In genomic region chr4:3531887-3532713, GRCh38 we compare ENCODE assay signal across 8 cellular contexts. TPM values are rescaled to one million over a fixed set of nuclear protein-coding genes. Genes with fewer than 3 reads are reported as not detected.
DNase-seq lines count a peak whose midpoint lies in the region; ATAC-seq lines count a peak whose summit lies in the region.

A gene with protein sequence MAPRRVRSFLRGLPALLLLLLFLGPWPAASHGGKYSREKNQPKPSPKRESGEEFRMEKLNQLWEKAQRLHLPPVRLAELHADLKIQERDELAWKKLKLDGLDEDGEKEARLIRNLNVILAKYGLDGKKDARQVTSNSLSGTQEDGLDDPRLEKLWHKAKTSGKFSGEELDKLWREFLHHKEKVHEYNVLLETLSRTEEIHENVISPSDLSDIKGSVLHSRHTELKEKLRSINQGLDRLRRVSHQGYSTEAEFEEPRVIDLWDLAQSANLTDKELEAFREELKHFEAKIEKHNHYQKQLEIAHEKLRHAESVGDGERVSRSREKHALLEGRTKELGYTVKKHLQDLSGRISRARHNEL (minus strand): TSS chr4:3532422. CDS start chr4:3532412, 10 bp downstream.

- H3K9me3 ChIP-seq in CD8-positive, alpha-beta memory T cell (ENCODE audit: low read length), result no peaks in the 10 kb centered on the region
- H3K9me3 ChIP-seq in mesodermal cell (ENCODE audit: control insufficient read depth, low read length), result no peaks in the 10 kb centered on the region

- peaks cover 8 to 10% of the 10 kb centered on the region in 2 donors for H3K27me3 Mint-ChIP-seq in CD8-positive, alpha-beta memory T cell

- POLR2A ChIA-PET in CD8-positive, alpha-beta memory T cell (lab: Charles Lee), result interaction anchor here (1.2 kb wide), 1 partner anchor 16 kb away, joined by 3 read pairs; no protein-coding TSS in a partner anchor

- H3K36me3 Mint-ChIP-seq in CD8-positive, alpha-beta memory T cell, result peaks cover 1 to 36% (median 5%) of the 10 kb centered on the region in 3 donors

- peaks cover 32% of the 10 kb centered on the region for H3K4me1 ChIP-seq in CD8-positive, alpha-beta memory T cell (ENCODE audit: insufficient read depth, low read length)
- H3K4me1 ChIP-seq in mesodermal cell (ENCODE audit: control insufficient read depth, insufficient read depth, low read length, poor library complexity, severe bottlenecking), result no peaks in the 10 kb centered on the region

- H3K4me3 ChIP-seq in CD8-positive, alpha-beta memory T cell (ENCODE audit: low read length), result peak within 1 kb of the TSS; percentile 74
- H3K4me3 ChIP-seq in mesodermal cell (ENCODE audit: extremely low read depth, insufficient read depth, low read length, poor library complexity, severe bottlenecking), result peak within 1 kb of the TSS; percentile 79

- peaks cover 0 to 10% (median 5%) of the 10 kb centered on the region in 5 donors for H3K9me3 Mint-ChIP-seq in CD8-positive, alpha-beta memory T cell

- peak; percentile 69 to 87 (median 77) for DNase-seq in CD8-positive, alpha-beta memory T cell
- DNase-seq in HT1080 (ENCODE audit: low read depth), result peak; percentile 74
- DNase-seq in NOMO-1 treated with dmso at 0.1 percent for 144 hours (lab: John Stamatoyannopoulos, UW; ENCODE audit: unreplicated experiment), result peak; percentile 67
- DNase-seq in activated CD8-positive, alpha-beta memory T cell treated with anti-CD3 and anti-CD28 coated beads, Interleukin-2, amount 50 U/mL, for 1 hour (ENCODE audit: extremely low read depth), result peak; percentile 48
- DNase-seq in stimulated activated CD8-positive, alpha-beta memory T cell treated with anti-CD3 and anti-CD28 coated beads, Interleukin-15, amount 100 ng/mL, for 4 hours (ENCODE audit: low read depth in 2 of 2), result peak; percentile 69 to 70

- H3K27ac ChIP-seq in CD8-positive, alpha-beta memory T cell (ENCODE audit: low read depth, low read length), result peak within 1 kb of the TSS; percentile 73
- no peak within 1 kb of the TSS for H3K27ac ChIP-seq in mesodermal cell (ENCODE audit: low read depth, low read length, severe bottlenecking)

- H3K36me3 ChIP-seq in CD8-positive, alpha-beta memory T cell (ENCODE audit: insufficient read depth, low read length), result no peaks in the 10 kb centered on the region
- peaks cover 23% of the 10 kb centered on the region for H3K36me3 ChIP-seq in mesodermal cell (ENCODE audit: control insufficient read depth, insufficient read depth, low read length)

- peak within 1 kb of the TSS; percentile 96 to 100 (median 99) for H3K4me3 Mint-ChIP-seq in CD8-positive, alpha-beta memory T cell

- H3K4me1 Mint-ChIP-seq in CD8-positive, alpha-beta memory T cell, result peaks cover 30 to 55% (median 34%) of the 10 kb centered on the region in 3 donors

- ATAC-seq in GM19468 (IDR thresholded peaks at IDR 0.05; ENCODE audit: extremely low read depth, unreplicated experiment), result peak; percentile 66

- no peaks in the 10 kb centered on the region for H3K27me3 ChIP-seq in CD8-positive, alpha-beta memory T cell (ENCODE audit: insufficient read depth, low read length, poor library complexity, severe bottlenecking)

- in situ Hi-C loops in endometrial microvascular endothelial cells (cut with HindIII; ENCODE audit: inconsistent ontology term, low pct_unique_long_range_greater_than_20kb, low sequenced_read_pairs), result no loop called here

- 0 to 1% methylated on average over 52 to 60 of the region's 82 CpGs for WGBS in mesodermal cell (ENCODE audit: insufficient coverage in 2 of 2), 2 experiments

- H3K27ac Mint-ChIP-seq in CD8-positive, alpha-beta memory T cell, result peak within 1 kb of the TSS; percentile 34 to 97 (median 96)

- CTCF ChIA-PET in CD8-positive, alpha-beta memory T cell (lab: Charles Lee), result no interaction called here

RNA-seq across cellular contexts. Expression of the gene that starts here (rescaled TPM):
- total RNA-seq in CD8-positive, alpha-beta memory T cell, result 10 to 100 TPM; 89.0 to 94.9 TPM
- 140 TPM for polyA plus RNA-seq in CD8-positive, alpha-beta memory T cell
- total RNA-seq in HT1080 (2014; rRNA removed; shearing (Covaris generic)), result 160 and 256 TPM in 2 replicates
- 144 and 192 TPM in 2 replicates for polyA plus RNA-seq in HT1080 (2015; cell fraction: cytosol; rRNA removed)
- polyA plus RNA-seq in HT1080 (2015; cell fraction: nucleus; rRNA removed), result 196 and 280 TPM in 2 replicates
- total RNA-seq in endometrial microvascular endothelial cells (ENCODE audit: inconsistent ontology term), result 160 TPM
- 126 TPM for polyA plus RNA-seq in mesodermal cell (2013, experiment 1 of 2)
- 113 TPM for polyA plus RNA-seq in mesodermal cell (2013, experiment 2 of 2)
